12 cellular contexts compared by ENCODE assay signal in genomic region chr5:76746677-76747076, GRCh38.
"Had no signal": no experiment of that assay in that cellular context is flagged by ENCODE, and none has a peak within 500 bp of the region (broad histone marks: within the 10 kb centered on the region; RNA-seq: fewer than 3 reads in every experiment).

No MANE protein-coding gene starts in this region.

- H3K27me3 ChIP-seq: neural progenitor cell, pancreas, thyroid gland had no signal

- H3K27ac ChIP-seq: neural progenitor cell, pancreas, thyroid gland had no signal

- H3K9me3 ChIP-seq: pancreas, thyroid gland had no signal

- DNase-seq: activated B cell treated with CpG ODN at 0.5 μM for 24 hours; activated CD4-positive, alpha-beta T cell treated with anti-CD3 and anti-CD28 coated beads, Interleukin-2, amount 10 ng/mL, durations not matched to agents 24 days and 14 days; activated CD8-positive, alpha-beta memory T cell treated with anti-CD3 and anti-CD28 coated beads, Interleukin-2, amount 50 U/mL, for 48 hours; activated naive CD8-positive, alpha-beta T cell treated with anti-CD3 and anti-CD28 coated beads, Interleukin-2, amount 10 ng/mL, durations not matched to agents 7 days and 5 days; cortex of kidney; effector CD4-positive, alpha-beta T cell; islet precursor cell; pancreas; stimulated activated CD4-positive, alpha-beta T cell treated with anti-CD3 and anti-CD28 coated beads, Interleukin-2, amount 100 ng/mL, for 48 hours; thyroid gland had no signal

- H3K4me1 ChIP-seq: neural progenitor cell, pancreas, thyroid gland had no signal

- H3K9ac ChIP-seq: neural progenitor cell had no signal

- H3K4me3 ChIP-seq: neural progenitor cell, pancreas, thyroid gland had no signal

- H2AFZ ChIP-seq: neural progenitor cell had no signal

- ATAC-seq: pancreas; stimulated activated memory B cell treated with anti-CD40 and anti-IgM and Interleukin-4, amounts not matched to agents 10 μg/mL and 1 μg/mL and 100 μg/mL, for 72 hours had no signal

- H3K4me2 ChIP-seq: neural progenitor cell had no signal

- H3K36me3 ChIP-seq: neural progenitor cell, pancreas, thyroid gland had no signal
